ENCODE assay signal across 21 cellular contexts in genomic region chr4:98746530-98746929, GRCh38.
DNase-seq lines count a peak whose midpoint lies in the region; ATAC-seq, FAIRE-seq and TF ChIP-seq lines count a peak whose summit lies in the region.
"Had no signal": no experiment of that assay in that cellular context is flagged by ENCODE, and none has a peak within 500 bp of the region (broad histone marks: within the 10 kb centered on the region; RNA-seq: fewer than 3 reads in every experiment).

No MANE protein-coding gene starts in this region.

- no peak overlapping the region for H3K4me2 ChIP-seq in K562 (ENCODE audit: insufficient read depth, low read length)

- H3K9me3 ChIP-seq in K562 (replicated peaks; ENCODE audit: control insufficient read depth, insufficient read depth, low read depth, low read length), result no peaks in the 10 kb centered on the region
- H3K9me3 ChIP-seq in right lobe of liver, result no peaks in the 10 kb centered on the region

- no peak for TF ChIP-seq RAD21 in K562 (CRISPR knock-in tag; conservative IDR thresholded peaks at IDR 0.05 in 1 of 2, IDR thresholded peaks at IDR 0.05 in 1 of 2)

- H3K27ac ChIP-seq in K562 (ENCODE audit: extremely low read depth, low read depth, low read length) (no peak overlapping the region), right lobe of liver (no peak overlapping the region)
- H3K27ac ChIP-seq: C4-2B had no signal

- in situ Hi-C loops in K562 (cut with MboI), result loop anchor here (10.0 kb wide), 2 partner anchors 308 to 658 kb away; no protein-coding TSS in a partner anchor

- H3K9me1 ChIP-seq in K562 (ENCODE audit: control insufficient read depth, insufficient read depth, low read length), result no peaks in the 10 kb centered on the region

- H4K20me1 ChIP-seq in K562 (replicated peaks; ENCODE audit: control insufficient read depth, insufficient read depth, low read length), result no peaks in the 10 kb centered on the region

- ATAC-seq in K562 (no peak), Right ventricle myocardium superior (ENCODE audit: poor library complexity) (no peak), right lobe of liver (no peak)
- ATAC-seq: left lobe of liver; naive thymus-derived CD8-positive, alpha-beta T cell; sciatic nerve had no signal

- H3K4me1 ChIP-seq in K562 (replicated peaks in 1 of 2; ENCODE audit: control insufficient read depth in 2 of 2, insufficient read depth in 2 of 2, low read length in 2 of 2) (no peaks in the 10 kb centered on the region), right lobe of liver (no peaks in the 10 kb centered on the region)

- no TSS peak for BruUV-seq in K562 (replicated peaks; lab: Mats Ljungman, UMichigan)

- peak; percentile 15 for DNase-seq in LoVo (ENCODE audit: low spot score)
- no peak for DNase-seq in K562 (ENCODE audit: extremely low read depth in 1 of 4, low spot score in 3 of 4)
- DNase-seq in iris pigment epithelial cell (ENCODE audit: low read depth), result peak; percentile 17
- DNase-seq in smooth muscle cell of the brain vasculature (ENCODE audit: low read depth, low spot score), result peak; percentile 82
- DNase-seq in activated CD8-positive, alpha-beta memory T cell treated with anti-CD3 and anti-CD28 coated beads for 24 hours, result no peak
- DNase-seq in Right ventricle myocardium superior, result no peak
- no peak for DNase-seq in right lobe of liver
- DNase-seq: activated effector memory CD4-positive, alpha-beta T cell treated with Interleukin-2 at 50 U/mL for 16 hours; endodermal cell; GDM1; head of caudate nucleus; naive thymus-derived CD8-positive, alpha-beta T cell; NCI-H187; NCI-H82; SHP77; stimulated activated naive CD4-positive, alpha-beta T cell treated with Interleukin-2 at 50 U/mL for 16 hours; T-helper 9 cell had no signal

- FAIRE-seq in K562 (lab: Jason Lieb, UNC), result no peak
- FAIRE-seq: bronchial epithelial cell had no signal

- CTCF ChIA-PET in K562 (lab: Yijun Ruan, JAX; ENCODE audit: low intra/inter-chr PET ratio), result interaction anchor here (1.4 kb wide), 1 partner anchor 309 kb away, joined by 3 read pairs; no protein-coding TSS in a partner anchor

- intact Hi-C loops in K562 (cut with micrococcal nuclease) (loop anchor here (5.0 kb wide), 5 partner anchors 81 to 661 kb away; partner anchors contain the start of gene EIF4E), Right ventricle myocardium superior (cut with DNase I) (no loop called here), right lobe of liver (cut with DNase I) (no loop called here)

- H2AFZ ChIP-seq in K562 (ENCODE audit: low read depth, low read length), result peak overlapping the region; percentile 48; the same call in 1 of the 2 replicates

- no peaks in the 10 kb centered on the region for H3K79me2 ChIP-seq in K562 (ENCODE audit: control insufficient read depth, insufficient read depth, low read length)

- H3K4me3 ChIP-seq in K562 (no peak overlapping the region), right lobe of liver (no peak overlapping the region)

- 0% methylated on average over 1 of the region's 1 CpG for WGBS in K562 (ENCODE audit: insufficient coverage, low coverage, missing lambda C conversion rate)
- 88% methylated on average over 1 of the region's 1 CpG for WGBS in right lobe of liver (ENCODE audit: insufficient coverage, low coverage, low lambda C conversion rate, missing lambda C conversion rate)

- H3K36me3 ChIP-seq in K562 (ENCODE audit: control insufficient read depth, insufficient read depth, low read length) (no peaks in the 10 kb centered on the region), right lobe of liver (no peaks in the 10 kb centered on the region)

- POLR2A ChIA-PET in K562 (lab: Yijun Ruan, JAX), result no interaction called here

- no peak for TF ChIP-seq POLR2A in K562 (conservative IDR thresholded peaks at IDR 0.05)
- TF ChIP-seq POLR2A in right lobe of liver (IDR thresholded peaks at IDR 0.05), result no peak

- H3K27me3 ChIP-seq in K562 (ENCODE audit: control insufficient read depth in 2 of 2, insufficient read depth in 2 of 2, low read length in 2 of 2) (no peaks in the 10 kb centered on the region), right lobe of liver (no peaks in the 10 kb centered on the region)

- TF ChIP-seq CTCF in K562 (IDR thresholded peaks at IDR 0.05 in 2 of 3, conservative IDR thresholded peaks at IDR 0.05 in 1 of 3; ENCODE audit: insufficient read depth in 2 of 3, low read depth in 1 of 3, low read length in 3 of 3), result no peak
- TF ChIP-seq CTCF in right lobe of liver (IDR thresholded peaks at IDR 0.05), result no peak

- no peak for TF ChIP-seq EP300 in K562 (IDR thresholded peaks at IDR 0.05; ENCODE audit: low read length)

- no peak overlapping the region for H3K9ac ChIP-seq in K562 (ENCODE audit: insufficient read depth in 1 of 2, low read depth in 2 of 2, low read length in 2 of 2)

TF ChIP-seq in K562, 482 proteins besides CTCF, POLR2A, EP300 and RAD21:
- TF ChIP-seq HIVEP1 (CRISPR knock-in tag; IDR thresholded peaks at IDR 0.05) (no peak), XRCC3 (IDR thresholded peaks at IDR 0.05) (no peak), FOSL1 (tag; conservative IDR thresholded peaks at IDR 0.05) (peak; percentile 21; the same call in 1 of the 2 replicates), JUND (IDR thresholded peaks at IDR 0.05; ENCODE audit: borderline replicate concordance, low read depth, low read length) (0 out of 2 replicates have a peak, but pooled peaks have one; percentile 6), JUND (tag; IDR thresholded peaks at IDR 0.05; ENCODE audit: borderline replicate concordance, low read depth, low read length) (no peak), E2F5 (CRISPR knock-in tag; IDR thresholded peaks at IDR 0.05) (no peak), CEBPB (tag; IDR thresholded peaks at IDR 0.05) (no peak), NKRF (IDR thresholded peaks at IDR 0.05; ENCODE audit: borderline replicate concordance) (no peak), RAD51 (IDR thresholded peaks at IDR 0.05; ENCODE audit: borderline replicate concordance, low read depth) (no peak)

Comparison
In these comparisons a context has a peak if more than half of its experiments do, and no peak if none do; other contexts are left out.
1. DNase-seq: peak in LoVo (single experiment), iris pigment epithelial cell (single experiment) and smooth muscle cell of the brain vasculature (single experiment); none in K562 (0 of 4), activated CD8-positive, alpha-beta memory T cell treated with anti-CD3 and anti-CD28 coated beads for 24 hours (single experiment), Right ventricle myocardium superior (single experiment) and right lobe of liver (0 of 3).